In the genomic region with DNA sequence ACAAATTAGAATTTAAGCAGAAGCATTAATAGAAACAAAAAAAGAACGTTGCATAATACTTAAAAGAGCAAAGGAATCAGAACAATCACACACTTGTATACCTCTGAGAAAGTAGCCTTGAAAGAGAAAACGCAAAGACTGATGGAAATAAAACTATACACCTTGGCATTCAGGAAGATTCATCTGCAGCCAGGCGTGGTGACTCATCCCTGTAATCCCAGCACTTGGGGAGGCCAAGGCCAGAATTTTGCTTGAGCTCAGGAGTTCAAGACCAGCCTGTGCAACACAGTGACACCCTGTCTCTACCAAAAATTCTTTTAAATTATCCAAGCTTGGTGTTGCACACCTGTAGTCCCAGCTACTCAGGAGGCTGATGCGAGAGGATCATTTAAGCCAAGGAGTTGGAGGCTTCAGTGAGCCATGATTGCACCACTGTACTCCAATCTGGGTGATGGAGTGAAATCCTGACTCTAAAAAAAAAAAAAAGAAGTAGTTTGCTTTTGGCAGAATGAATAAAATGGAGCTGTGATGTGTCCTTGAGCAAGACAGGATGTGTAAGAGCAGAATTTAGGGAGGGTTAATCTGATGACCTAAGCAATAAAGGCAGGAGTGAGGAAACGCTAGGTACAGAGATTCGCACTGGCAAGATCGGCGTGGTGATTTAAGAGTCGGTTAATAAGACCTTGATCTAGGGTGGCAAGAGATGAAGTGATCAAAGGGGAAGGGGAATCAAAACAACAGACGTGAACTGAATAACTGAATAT, we compare ENCODE assay signal across 17 cellular contexts.
"Had no signal": no experiment of that assay in that cellular context is flagged by ENCODE, and none has a peak within 500 bp of the region (broad histone marks: within the 10 kb centered on the region; RNA-seq: fewer than 3 reads in every experiment).

No MANE protein-coding gene starts in this region.

- FAIRE-seq: kidney had no signal

- H3K4me1 Mint-ChIP-seq: activated CD8-positive, alpha-beta memory T cell treated with anti-CD3 and anti-CD28 coated beads, Interleukin-2, amount 10 ng/mL, durations not matched to agents 7 days and 5 days; activated naive CD8-positive, alpha-beta T cell treated with anti-CD3 and anti-CD28 coated beads, Interleukin-2, amount 50 U/mL, for 24 hours had no signal

- H3K27ac ChIP-seq: ascending aorta, hepatocyte, psoas muscle, spleen, thyroid gland, WERI-Rb-1 had no signal

- H3K4me1 ChIP-seq: psoas muscle, thyroid gland had no signal

- ATAC-seq: activated CD8-positive, alpha-beta memory T cell treated with anti-CD3 and anti-CD28 coated beads, Interleukin-2, amount 10 ng/mL, durations not matched to agents 7 days and 5 days; activated naive CD8-positive, alpha-beta T cell treated with anti-CD3 and anti-CD28 coated beads, Interleukin-2, amount 50 U/mL, for 24 hours; psoas muscle; sciatic nerve had no signal

- H3K27me3 ChIP-seq: ascending aorta, hepatocyte, thyroid gland had no signal

- H3K9me3 ChIP-seq: ascending aorta, psoas muscle, spleen, thyroid gland had no signal

- DNase-seq: activated CD4-positive, alpha-beta T cell treated with anti-CD3 and anti-CD28 coated beads, Interleukin-2, amount 50 U/mL, for 48 hours; activated CD8-positive, alpha-beta memory T cell treated with anti-CD3 and anti-CD28 coated beads, Interleukin-2, amount 10 ng/mL, durations not matched to agents 7 days and 5 days; activated naive CD4-positive, alpha-beta T cell treated with anti-CD3 and anti-CD28 coated beads for 36 hours; activated naive CD8-positive, alpha-beta T cell treated with anti-CD3 and anti-CD28 coated beads, Interleukin-2, amount 50 U/mL, for 24 hours; activated T-cell treated with anti-CD3 and anti-CD28 coated beads, Interleukin-2, amount 50 U/mL, for 1 hour; kidney; psoas muscle; spleen; stimulated activated CD4-positive, alpha-beta T cell treated with anti-CD3 and anti-CD28 coated beads, Interleukin-1b, Interleukin-23, amount 100 ng/mL, for 48 hours; T-helper 1 cell; T1000; thyroid gland; WERI-Rb-1 had no signal

- H3K4me3 Mint-ChIP-seq: activated CD8-positive, alpha-beta memory T cell treated with anti-CD3 and anti-CD28 coated beads, Interleukin-2, amount 10 ng/mL, durations not matched to agents 7 days and 5 days; activated naive CD4-positive, alpha-beta T cell treated with anti-CD3 and anti-CD28 coated beads for 36 hours; activated naive CD8-positive, alpha-beta T cell treated with anti-CD3 and anti-CD28 coated beads, Interleukin-2, amount 50 U/mL, for 24 hours had no signal

- H3K27ac Mint-ChIP-seq: activated naive CD4-positive, alpha-beta T cell treated with anti-CD3 and anti-CD28 coated beads for 36 hours; activated naive CD8-positive, alpha-beta T cell treated with anti-CD3 and anti-CD28 coated beads, Interleukin-2, amount 50 U/mL, for 24 hours; activated T-helper 2 cell treated with anti-CD3 and anti-CD28 coated beads, Interferon-gamma antibody, Interleukin-2, Interleukin-4, amounts not matched to agents 10 μg/mL and 5 μg/mL and 100 μg/mL, durations not matched to agents 14 hours and 24 hours and 36 hours had no signal

- H3K4me3 ChIP-seq: ascending aorta, hepatocyte, psoas muscle, spleen, thyroid gland had no signal

- H3K36me3 Mint-ChIP-seq: activated CD8-positive, alpha-beta memory T cell treated with anti-CD3 and anti-CD28 coated beads, Interleukin-2, amount 10 ng/mL, durations not matched to agents 7 days and 5 days had no signal

- H3K4me2 ChIP-seq: hepatocyte had no signal

- H3K36me3 ChIP-seq: ascending aorta, spleen, thyroid gland, WERI-Rb-1 had no signal

- H3K9me3 Mint-ChIP-seq: activated naive CD4-positive, alpha-beta T cell treated with anti-CD3 and anti-CD28 coated beads for 36 hours; activated naive CD8-positive, alpha-beta T cell treated with anti-CD3 and anti-CD28 coated beads, Interleukin-2, amount 50 U/mL, for 24 hours; activated T-helper 2 cell treated with anti-CD3 and anti-CD28 coated beads, Interferon-gamma antibody, Interleukin-2, Interleukin-4, amounts not matched to agents 10 μg/mL and 5 μg/mL and 100 μg/mL, durations not matched to agents 14 hours and 24 hours and 36 hours had no signal
